ENCODE assay signal across 6 cellular contexts in the genomic region with DNA sequence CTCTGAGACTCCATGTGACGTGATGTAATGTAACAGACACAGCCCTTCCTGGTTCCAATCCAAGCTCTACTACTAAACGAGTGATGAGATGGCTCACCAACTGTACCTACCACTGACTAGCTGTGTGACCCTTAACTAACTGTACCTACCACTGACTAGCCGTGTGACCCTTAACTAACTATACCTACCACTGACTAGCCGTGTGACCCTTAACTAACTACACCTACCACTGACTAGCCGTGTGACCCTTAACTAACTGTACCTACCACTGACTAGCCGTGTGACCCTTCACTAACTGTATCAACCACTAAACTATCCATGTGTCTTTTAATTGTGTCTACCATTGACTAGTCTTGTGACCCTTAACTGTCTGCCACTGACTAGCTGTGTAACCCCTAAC.
DNase-seq lines count a peak whose midpoint lies in the region; ATAC-seq, FAIRE-seq and TF ChIP-seq lines count a peak whose summit lies in the region.
"Not testable (repeated sequence)": the region's sequence is repeated elsewhere in the genome, so short reads cannot be mapped to it uniquely, and the experiment has no call there.

No MANE protein-coding gene starts in this region.

- H3K9me3 Mint-ChIP-seq in H9, result not testable (repeated sequence)

- H3K23me2 ChIP-seq in H9 (ENCODE audit: insufficient read length, low read depth, low read length, poor library complexity, severe bottlenecking), result not testable (repeated sequence)

- not testable (repeated sequence) for H3K4me3 ChIP-seq in K562; mammary epithelial cell (replicated peaks in 1 of 3; ENCODE audit: insufficient read depth in 1 of 3, low read depth in 2 of 3, low read length in 3 of 3); keratinocyte (ENCODE audit: control insufficient read depth in 2 of 3, extremely low read depth in 1 of 3, insufficient read depth in 2 of 3, low read depth in 1 of 3, low read length in 3 of 3)

- not testable (repeated sequence) for H3K4me1 ChIP-seq in H9 (ENCODE audit: insufficient read depth, low read length); K562 (replicated peaks in 1 of 2; ENCODE audit: control insufficient read depth in 2 of 2, insufficient read depth in 2 of 2, low read length in 2 of 2); mammary epithelial cell (ENCODE audit: insufficient read depth, low read length); keratinocyte (ENCODE audit: control insufficient read depth, extremely low read depth, insufficient read depth, low read length)

- not testable (repeated sequence) for H3K9ac ChIP-seq in H9 (ENCODE audit: extremely low read depth, insufficient read length, low read length); K562 (ENCODE audit: insufficient read depth in 1 of 2, low read depth in 2 of 2, low read length in 2 of 2); mammary epithelial cell (ENCODE audit: insufficient read depth, low read length); keratinocyte (ENCODE audit: control insufficient read depth, extremely low read depth, insufficient read depth, low read length)

- not testable (repeated sequence) for H3K36me3 ChIP-seq in K562 (ENCODE audit: control insufficient read depth, insufficient read depth, low read length); mammary epithelial cell (ENCODE audit: insufficient read depth, low read length); keratinocyte (ENCODE audit: control insufficient read depth in 2 of 2, extremely low read depth in 1 of 2, insufficient read depth in 2 of 2, low read length in 2 of 2)

- DNase-seq in ELF-1 (ENCODE audit: low read depth, low spot score) (peak; percentile 18), H9 (peak; percentile 18), astrocyte of the hippocampus (ENCODE audit: low read depth, low spot score) (peak; percentile 3)
- not testable (repeated sequence) for DNase-seq in K562 (ENCODE audit: extremely low read depth in 1 of 4, low spot score in 3 of 4); mammary epithelial cell; keratinocyte (ENCODE audit: low read depth, low spot score)

- not testable (repeated sequence) for H3K27me3 Mint-ChIP-seq in H9 (ENCODE audit: low read depth)

- not testable (repeated sequence) for H2BK5ac ChIP-seq in H9 (ENCODE audit: insufficient read length, low read length)

- not testable (repeated sequence) for H4K20me1 ChIP-seq in H9 (ENCODE audit: control insufficient read depth, insufficient read depth, insufficient read length); K562 (replicated peaks; ENCODE audit: control insufficient read depth, insufficient read depth, low read length); mammary epithelial cell (ENCODE audit: insufficient read depth, low read length); keratinocyte (ENCODE audit: control insufficient read depth, extremely low read depth, insufficient read depth, low read length)

- H2BK120ac ChIP-seq in H9 (ENCODE audit: low read depth, low read length, poor library complexity, severe bottlenecking), result not testable (repeated sequence)

- TF ChIP-seq RAD21 in K562 (CRISPR knock-in tag; conservative IDR thresholded peaks at IDR 0.05 in 1 of 2, IDR thresholded peaks at IDR 0.05 in 1 of 2), result not testable (repeated sequence)

- H4K5ac ChIP-seq in H9 (ENCODE audit: insufficient read length, low read depth, low read length), result not testable (repeated sequence)

- POLR2A ChIA-PET in K562 (lab: Yijun Ruan, JAX), result not testable (repeated sequence)

- not testable (repeated sequence) for BruUV-seq in K562 (replicated peaks; lab: Mats Ljungman, UMichigan); mammary epithelial cell (replicated peaks; lab: Mats Ljungman, UMichigan)

- H3K9me3 ChIP-seq in H9 (ENCODE audit: control insufficient read depth, low read depth, low read length); K562 (replicated peaks; ENCODE audit: control insufficient read depth, insufficient read depth, low read depth, low read length); mammary epithelial cell (replicated peaks; ENCODE audit: insufficient read depth, low read length); keratinocyte (ENCODE audit: control insufficient read depth, low read depth, low read length): not testable (repeated sequence)

- H3K79me2 ChIP-seq in H9 (ENCODE audit: insufficient read depth, low read length); K562 (ENCODE audit: control insufficient read depth, insufficient read depth, low read length); mammary epithelial cell (ENCODE audit: insufficient read depth, low read length); keratinocyte (ENCODE audit: control insufficient read depth, insufficient read depth, low read length): not testable (repeated sequence)

- H2BK15ac ChIP-seq in H9 (ENCODE audit: low read depth, low read length), result not testable (repeated sequence)

- not testable (repeated sequence) for H3K27me3 ChIP-seq in H9 (ENCODE audit: insufficient read depth, low read length); K562 (ENCODE audit: control insufficient read depth in 2 of 2, insufficient read depth in 2 of 2, low read length in 2 of 2); mammary epithelial cell (ENCODE audit: insufficient read depth, low read length); keratinocyte (ENCODE audit: control insufficient read depth, extremely low read depth, insufficient read depth, low read length)

- not testable (repeated sequence) for H2BK12ac ChIP-seq in H9 (ENCODE audit: insufficient read length, low read depth, low read length)

- H3K18ac ChIP-seq in H9 (ENCODE audit: insufficient read length, low read depth, low read length), result not testable (repeated sequence)

- dilution Hi-C loops in mammary epithelial cell (cut with HindIII; ENCODE audit: low sequenced_read_pairs); keratinocyte (cut with MboI; ENCODE audit: extremely low pct_ligation_motif_present, low sequenced_read_pairs): not testable (repeated sequence)

- not testable (repeated sequence) for H3K14ac ChIP-seq in H9 (ENCODE audit: insufficient read depth, low read length)

- not testable (repeated sequence) for H4K8ac ChIP-seq in H9 (replicated peaks; ENCODE audit: insufficient read length, low read depth, low read length)

- not testable (repeated sequence) for H3K56ac ChIP-seq in H9 (ENCODE audit: insufficient read length, low read depth, low read length)

- CTCF ChIA-PET in K562 (lab: Yijun Ruan, JAX; ENCODE audit: low intra/inter-chr PET ratio); mammary epithelial cell (lab: Charles Lee; ENCODE audit: low non-redundant PET): not testable (repeated sequence)

- in situ Hi-C loops in K562 (cut with MboI); mammary epithelial cell (cut with MboI; ENCODE audit: low sequenced_read_pairs in 2 of 2): not testable (repeated sequence)

- not testable (repeated sequence) for H3K23ac ChIP-seq in H9 (ENCODE audit: insufficient read length, low read depth, low read length)

- intact Hi-C loops in K562 (cut with micrococcal nuclease); mammary epithelial cell (cut with micrococcal nuclease): not testable (repeated sequence)

- not testable (repeated sequence) for TF ChIP-seq POLR2A in K562 (conservative IDR thresholded peaks at IDR 0.05)

- not testable (repeated sequence) for ATAC-seq in K562

- H3K36me3 Mint-ChIP-seq in H9 (ENCODE audit: insufficient read depth in 1 of 3, low read depth in 3 of 3), result not testable (repeated sequence)

- not testable (repeated sequence) for H3K27ac Mint-ChIP-seq in H9

- not testable (repeated sequence) for H4K91ac ChIP-seq in H9 (ENCODE audit: insufficient read length, low read depth, low read length)

- not testable (repeated sequence) for H3K4me3 Mint-ChIP-seq in H9

- not testable (repeated sequence) for H3T11ph ChIP-seq in H9 (ENCODE audit: low read length)

- TF ChIP-seq EP300 in K562 (IDR thresholded peaks at IDR 0.05; ENCODE audit: low read length), result not testable (repeated sequence)

- H3K9me1 ChIP-seq in K562 (ENCODE audit: control insufficient read depth, insufficient read depth, low read length); keratinocyte (ENCODE audit: control insufficient read depth, extremely low read depth, insufficient read depth, low read length): not testable (repeated sequence)

- H3K27ac ChIP-seq in H9 (ENCODE audit: insufficient read length, low read depth, low read length); K562 (ENCODE audit: extremely low read depth, low read depth, low read length); mammary epithelial cell (ENCODE audit: insufficient read depth, low read depth, low read length); keratinocyte (ENCODE audit: control insufficient read depth, insufficient read depth, low read length): not testable (repeated sequence)

- TF ChIP-seq CTCF in H9 (conservative IDR thresholded peaks at IDR 0.05); K562 (IDR thresholded peaks at IDR 0.05 in 2 of 3, conservative IDR thresholded peaks at IDR 0.05 in 1 of 3; ENCODE audit: insufficient read depth in 2 of 3, low read depth in 1 of 3, low read length in 3 of 3); mammary epithelial cell (conservative IDR thresholded peaks at IDR 0.05 in 1 of 2, IDR thresholded peaks at IDR 0.05 in 1 of 2; ENCODE audit: extremely low read depth in 1 of 2, insufficient read depth in 1 of 2, low read depth in 1 of 2, low read length in 2 of 2); keratinocyte (optimal IDR thresholded peaks at IDR 0.05 in 1 of 3, IDR thresholded peaks at IDR 0.05 in 1 of 3, conservative IDR thresholded peaks at IDR 0.05 in 1 of 3; ENCODE audit: extremely low read depth in 1 of 3, insufficient read depth in 2 of 3, low read length in 3 of 3): not testable (repeated sequence)

- WGBS in H9 (ENCODE audit: extremely low coverage, insufficient read length, low lambda C conversion rate), result no CpG with 5 or more reads among the region's 6 CpGs
- 13% methylated on average over 5 of the region's 6 CpGs for WGBS in K562 (ENCODE audit: insufficient coverage, low coverage, missing lambda C conversion rate)
- 85% methylated on average over 4 of the region's 6 CpGs for WGBS in mammary epithelial cell (ENCODE audit: low coverage, missing lambda C conversion rate)

- H2BK20ac ChIP-seq in H9 (ENCODE audit: low read depth, low read length, poor library complexity, severe bottlenecking), result not testable (repeated sequence)

- not testable (repeated sequence) for H3K79me1 ChIP-seq in H9 (ENCODE audit: insufficient read depth, low read depth, low read length, poor library complexity, severe bottlenecking)

- not testable (repeated sequence) for H3K4ac ChIP-seq in H9 (ENCODE audit: low read depth, low read length)

- not testable (repeated sequence) for FAIRE-seq in K562 (lab: Jason Lieb, UNC); keratinocyte (lab: Jason Lieb, UNC)

- H3K4me2 ChIP-seq in H9 (ENCODE audit: insufficient read depth, insufficient read length, low read length); K562 (ENCODE audit: insufficient read depth, low read length); mammary epithelial cell (ENCODE audit: insufficient read depth, low read depth, low read length); keratinocyte (ENCODE audit: control insufficient read depth, extremely low read depth, insufficient read depth, low read depth, low read length): not testable (repeated sequence)

- H2AFZ ChIP-seq in H9 (ENCODE audit: low read length); K562 (ENCODE audit: low read depth, low read length): not testable (repeated sequence)
- H2AFZ ChIP-seq in mammary epithelial cell (ENCODE audit: low read depth, low read length), result peak overlapping the region; percentile 64
- peak overlapping the region; percentile 66 for H2AFZ ChIP-seq in keratinocyte (ENCODE audit: control insufficient read depth, low read length)

- not testable (repeated sequence) for H3K4me1 Mint-ChIP-seq in H9

- not testable (repeated sequence) for H2AK5ac ChIP-seq in H9 (ENCODE audit: insufficient read length, low read length)
